In genomic region chr5:16450163-16450562, GRCh38 we compare ENCODE assay signal across 21 cellular contexts. TPM values are rescaled to one million over a fixed set of nuclear protein-coding genes. Genes with fewer than 3 reads are reported as not detected.
A peak's percentile ranks its signal among the peaks of the same experiment; 100 is the strongest.
DNase-seq lines count a peak whose midpoint lies in the region; ATAC-seq lines count a peak whose summit lies in the region.
"Had no signal": no experiment of that assay in that cellular context is flagged by ENCODE, and none has a peak within 500 bp of the region (broad histone marks: within the 10 kb centered on the region; RNA-seq: fewer than 3 reads in every experiment).

No MANE protein-coding gene starts in this region.

- no peaks in the 10 kb centered on the region for H3K27me3 Mint-ChIP-seq in activated naive CD8-positive, alpha-beta T cell treated with anti-CD3 and anti-CD28 coated beads for 36 hours
- H3K27me3 Mint-ChIP-seq: activated B cell treated with CpG ODN at 0.5 μM for 24 hours; activated CD8-positive, alpha-beta T cell treated with anti-CD3 and anti-CD28 coated beads for 36 hours; dendritic cell treated with granulocyte-macrophage colony-stimulating factor and Interleukin-4, amounts not matched to agents 40 ng/mL and 50 ng/mL, for 4 days; progenitor cell of endocrine pancreas had no signal

- no peak for DNase-seq in cerebellum (ENCODE audit: low spot score)
- no peak for DNase-seq in stimulated activated CD4-positive, alpha-beta T cell treated with anti-CD3 and anti-CD28 coated beads, Interleukin-15, amount 100 ng/mL, for 24 hours
- no peak for DNase-seq in activated naive CD8-positive, alpha-beta T cell treated with anti-CD3 and anti-CD28 coated beads for 36 hours
- DNase-seq: activated B cell treated with CpG ODN at 0.5 μM for 24 hours; activated CD8-positive, alpha-beta T cell treated with anti-CD3 and anti-CD28 coated beads for 36 hours; activated naive CD4-positive, alpha-beta T cell treated with anti-CD3 and anti-CD28 coated beads for 36 hours; activated T-cell treated with anti-CD3 and anti-CD28 coated beads for 4 hours; anterior cingulate cortex; mammary epithelial cell; NCI-H1092; NCI-H2029; NCI-H226; NCI-H774 had no signal

- ATAC-seq in GM18867 (IDR thresholded peaks at IDR 0.05; ENCODE audit: unreplicated experiment) (peak; percentile 90), GM19463 (IDR thresholded peaks at IDR 0.05; ENCODE audit: unreplicated experiment) (peak; percentile 67), HG02798 (IDR thresholded peaks at IDR 0.05; ENCODE audit: poor library complexity, unreplicated experiment) (peak; percentile 77), HG03521 (IDR thresholded peaks at IDR 0.05; ENCODE audit: unreplicated experiment) (peak; percentile 46)
- ATAC-seq: activated CD8-positive, alpha-beta T cell treated with anti-CD3 and anti-CD28 coated beads for 36 hours; Right ventricle myocardium inferior; stimulated activated effector memory CD8-positive, alpha-beta T cell treated with anti-CD3 and anti-CD28 coated beads, Interleukin-12 subunit alpha, Interleukin-12 subunit beta, amount 100 ng/mL, for 72 hours had no signal

- no peak overlapping the region for H3K4me3 Mint-ChIP-seq in activated naive CD8-positive, alpha-beta T cell treated with anti-CD3 and anti-CD28 coated beads for 36 hours
- H3K4me3 Mint-ChIP-seq: activated B cell treated with CpG ODN at 0.5 μM for 24 hours; activated CD8-positive, alpha-beta T cell treated with anti-CD3 and anti-CD28 coated beads for 36 hours; activated naive CD4-positive, alpha-beta T cell treated with anti-CD3 and anti-CD28 coated beads for 36 hours; dendritic cell treated with granulocyte-macrophage colony-stimulating factor and Interleukin-4, amounts not matched to agents 40 ng/mL and 50 ng/mL, for 4 days; stimulated activated effector memory CD8-positive, alpha-beta T cell treated with anti-CD3 and anti-CD28 coated beads, Interleukin-12 subunit alpha, Interleukin-12 subunit beta, amount 100 ng/mL, for 72 hours had no signal

- no peaks in the 10 kb centered on the region for H3K9me3 Mint-ChIP-seq in activated naive CD8-positive, alpha-beta T cell treated with anti-CD3 and anti-CD28 coated beads for 36 hours
- H3K9me3 Mint-ChIP-seq: activated B cell treated with CpG ODN at 0.5 μM for 24 hours; activated CD8-positive, alpha-beta T cell treated with anti-CD3 and anti-CD28 coated beads for 36 hours; activated naive CD4-positive, alpha-beta T cell treated with anti-CD3 and anti-CD28 coated beads for 36 hours; dendritic cell treated with granulocyte-macrophage colony-stimulating factor and Interleukin-4, amounts not matched to agents 40 ng/mL and 50 ng/mL, for 4 days; stimulated activated effector memory CD8-positive, alpha-beta T cell treated with anti-CD3 and anti-CD28 coated beads, Interleukin-12 subunit alpha, Interleukin-12 subunit beta, amount 100 ng/mL, for 72 hours had no signal

- H3K4me1 Mint-ChIP-seq in activated naive CD8-positive, alpha-beta T cell treated with anti-CD3 and anti-CD28 coated beads for 36 hours, result peaks cover 7% of the 10 kb centered on the region
- H3K4me1 Mint-ChIP-seq: stimulated activated effector memory CD8-positive, alpha-beta T cell treated with anti-CD3 and anti-CD28 coated beads, Interleukin-12 subunit alpha, Interleukin-12 subunit beta, amount 100 ng/mL, for 72 hours had no signal

- peaks cover 35% of the 10 kb centered on the region for H3K36me3 Mint-ChIP-seq in activated naive CD8-positive, alpha-beta T cell treated with anti-CD3 and anti-CD28 coated beads for 36 hours

- no peak overlapping the region for H3K27ac Mint-ChIP-seq in activated naive CD8-positive, alpha-beta T cell treated with anti-CD3 and anti-CD28 coated beads for 36 hours
- H3K27ac Mint-ChIP-seq: activated B cell treated with CpG ODN at 0.5 μM for 24 hours; activated naive CD4-positive, alpha-beta T cell treated with anti-CD3 and anti-CD28 coated beads for 36 hours; dendritic cell treated with granulocyte-macrophage colony-stimulating factor and Interleukin-4, amounts not matched to agents 40 ng/mL and 50 ng/mL, for 4 days; progenitor cell of endocrine pancreas had no signal

RNA-seq across cellular contexts. Expression of gene ZNF622, which starts 15.4 kb away (rescaled TPM):
- 15.8 TPM for total RNA-seq in cerebellum
- 10 to 100 TPM; 47.5 to 48.2 TPM for total RNA-seq in activated naive CD8-positive, alpha-beta T cell treated with anti-CD3 and anti-CD28 coated beads for 36 hours
